ENCODE assay signal across 3 cellular contexts in the genomic region with DNA sequence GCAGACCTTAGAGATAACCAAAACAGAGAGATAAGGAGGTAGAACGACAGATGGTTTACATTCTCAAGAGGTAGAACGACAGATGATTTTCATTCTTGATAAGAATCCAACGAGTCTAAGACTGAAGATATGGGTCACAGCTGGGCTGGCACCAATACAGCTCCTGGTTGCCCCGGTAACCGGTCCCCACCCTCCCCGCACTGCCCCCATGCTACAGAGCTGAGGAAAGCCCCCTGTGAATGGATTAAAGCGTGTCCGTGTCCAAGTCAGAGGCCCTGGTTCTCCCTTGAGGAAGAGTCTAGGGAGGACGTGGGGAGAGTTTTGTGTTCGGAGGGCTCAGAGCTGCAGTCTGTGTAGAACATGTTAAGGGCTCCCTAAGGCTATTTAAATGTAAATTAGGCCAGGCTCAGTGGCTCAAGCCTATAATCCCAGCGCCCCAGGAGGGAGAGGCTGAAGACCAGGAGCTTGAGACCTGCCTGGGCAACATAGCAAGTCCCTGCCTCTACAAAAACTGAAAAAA.
TF ChIP-seq lines count a peak whose summit lies in the region.

No MANE protein-coding gene starts in this region.

TF ChIP-seq in SK-N-SH, 30 proteins besides CTCF, POLR2A, EP300 and RAD21:
- no peak for TF ChIP-seq MEF2A (IDR thresholded peaks at IDR 0.05; ENCODE audit: borderline replicate concordance, low read depth)
- peak; percentile 32; the same call in 1 of the 2 replicates for TF ChIP-seq GATA2 (CRISPR knock-in tag; IDR thresholded peaks at IDR 0.05)
- TF ChIP-seq, protein P1, sequence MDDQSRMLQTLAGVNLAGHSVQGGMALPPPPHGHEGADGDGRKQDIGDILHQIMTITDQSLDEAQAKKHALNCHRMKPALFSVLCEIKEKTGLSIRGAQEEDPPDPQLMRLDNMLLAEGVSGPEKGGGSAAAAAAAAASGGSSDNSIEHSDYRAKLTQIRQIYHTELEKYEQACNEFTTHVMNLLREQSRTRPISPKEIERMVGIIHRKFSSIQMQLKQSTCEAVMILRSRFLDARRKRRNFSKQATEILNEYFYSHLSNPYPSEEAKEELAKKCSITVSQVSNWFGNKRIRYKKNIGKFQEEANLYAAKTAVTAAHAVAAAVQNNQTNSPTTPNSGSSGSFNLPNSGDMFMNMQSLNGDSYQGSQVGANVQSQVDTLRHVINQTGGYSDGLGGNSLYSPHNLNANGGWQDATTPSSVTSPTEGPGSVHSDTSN (IDR thresholded peaks at IDR 0.05) = no peak

TF ChIP-seq in SK-N-SH treated with all-trans-retinoic acid at 6 μM for 48 hours, 23 proteins besides CTCF, POLR2A, EP300 and RAD21:
- TF ChIP-seq SNAI2 (CRISPR knock-in tag; IDR thresholded peaks at IDR 0.05) (no peak), ZNF565 (CRISPR knock-in tag; conservative IDR thresholded peaks at IDR 0.05; ENCODE audit: low read depth) (no peak), RARB (CRISPR knock-in tag; IDR thresholded peaks at IDR 0.05) (no peak), CSDC2 (CRISPR knock-in tag; IDR thresholded peaks at IDR 0.05) (no peak), BACH2 (CRISPR knock-in tag; IDR thresholded peaks at IDR 0.05; ENCODE audit: borderline replicate concordance) (no peak), OSR1 (CRISPR knock-in tag; IDR thresholded peaks at IDR 0.05) (no peak), TSHZ2 (CRISPR knock-in tag; IDR thresholded peaks at IDR 0.05) (no peak), ZC3H10 (CRISPR knock-in tag; IDR thresholded peaks at IDR 0.05) (no peak), ESRRG (CRISPR knock-in tag; IDR thresholded peaks at IDR 0.05) (no peak), TOX (CRISPR knock-in tag; IDR thresholded peaks at IDR 0.05; ENCODE audit: borderline replicate concordance) (no peak), TCF4 (CRISPR knock-in tag; IDR thresholded peaks at IDR 0.05; ENCODE audit: borderline replicate concordance) (no peak), GLIS3 (CRISPR knock-in tag; IDR thresholded peaks at IDR 0.05) (no peak), ARNTL (CRISPR knock-in tag; IDR thresholded peaks at IDR 0.05; ENCODE audit: borderline replicate concordance, low read depth) (no peak), ZFP30 (CRISPR knock-in tag; IDR thresholded peaks at IDR 0.05) (no peak), ZNF70 (CRISPR knock-in tag; IDR thresholded peaks at IDR 0.05) (no peak), CSRNP3 (CRISPR knock-in tag; IDR thresholded peaks at IDR 0.05) (no peak), PATZ1 (CRISPR knock-in tag; IDR thresholded peaks at IDR 0.05; ENCODE audit: borderline replicate concordance) (no peak), ZFP3 (CRISPR knock-in tag; IDR thresholded peaks at IDR 0.05) (no peak), ISL1 (CRISPR knock-in tag; IDR thresholded peaks at IDR 0.05) (no peak)
- TF ChIP-seq, protein P2, sequence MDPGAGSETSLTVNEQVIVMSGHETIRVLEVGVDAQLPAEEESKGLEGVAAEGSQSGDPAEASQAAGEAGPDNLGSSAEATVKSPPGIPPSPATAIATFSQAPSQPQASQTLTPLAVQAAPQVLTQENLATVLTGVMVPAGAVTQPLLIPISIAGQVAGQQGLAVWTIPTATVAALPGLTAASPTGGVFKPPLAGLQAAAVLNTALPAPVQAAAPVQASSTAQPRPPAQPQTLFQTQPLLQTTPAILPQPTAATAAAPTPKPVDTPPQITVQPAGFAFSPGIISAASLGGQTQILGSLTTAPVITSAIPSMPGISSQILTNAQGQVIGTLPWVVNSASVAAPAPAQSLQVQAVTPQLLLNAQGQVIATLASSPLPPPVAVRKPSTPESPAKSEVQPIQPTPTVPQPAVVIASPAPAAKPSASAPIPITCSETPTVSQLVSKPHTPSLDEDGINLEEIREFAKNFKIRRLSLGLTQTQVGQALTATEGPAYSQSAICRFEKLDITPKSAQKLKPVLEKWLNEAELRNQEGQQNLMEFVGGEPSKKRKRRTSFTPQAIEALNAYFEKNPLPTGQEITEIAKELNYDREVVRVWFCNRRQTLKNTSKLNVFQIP (CRISPR knock-in tag; IDR thresholded peaks at IDR 0.05; ENCODE audit: borderline replicate concordance, low read depth) = no peak

TF ChIP-seq in endothelial cell of umbilical vein, 7 proteins besides CTCF, POLR2A, EP300 and RAD21:
- no peak for TF ChIP-seq EZH2 (IDR thresholded peaks at IDR 0.05; ENCODE audit: borderline replicate concordance, low read depth, low read length, severe bottlenecking)
- TF ChIP-seq JUN (IDR thresholded peaks at IDR 0.05; ENCODE audit: borderline replicate concordance, insufficient read depth, insufficient read length, low read depth) = no peak
- TF ChIP-seq FOS (IDR thresholded peaks at IDR 0.05; ENCODE audit: borderline replicate concordance, insufficient read depth, low read length) = no peak
- TF ChIP-seq GATA2 (IDR thresholded peaks at IDR 0.05; ENCODE audit: insufficient read depth, insufficient read length, low read depth, low read length) = no peak
- no peak for TF ChIP-seq MYC (IDR thresholded peaks at IDR 0.05; ENCODE audit: low read depth, low read length)
- TF ChIP-seq POLR2AphosphoS5 (IDR thresholded peaks at IDR 0.05; ENCODE audit: insufficient read depth, low read depth, low read length) = no peak
- TF ChIP-seq, protein P3, sequence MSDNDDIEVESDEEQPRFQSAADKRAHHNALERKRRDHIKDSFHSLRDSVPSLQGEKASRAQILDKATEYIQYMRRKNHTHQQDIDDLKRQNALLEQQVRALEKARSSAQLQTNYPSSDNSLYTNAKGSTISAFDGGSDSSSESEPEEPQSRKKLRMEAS (IDR thresholded peaks at IDR 0.05; ENCODE audit: insufficient read depth, insufficient read length) = no peak
